Comparison of ENCODE assay signal across 12 cellular contexts in genomic region chr12:39958377-39958776, GRCh38.
DNase-seq lines count a peak whose midpoint lies in the region; ATAC-seq, FAIRE-seq and TF ChIP-seq lines count a peak whose summit lies in the region.
"Had no signal": no experiment of that assay in that cellular context is flagged by ENCODE, and none has a peak within 500 bp of the region (broad histone marks: within the 10 kb centered on the region; RNA-seq: fewer than 3 reads in every experiment).

No MANE protein-coding gene starts in this region.

- no peak for FAIRE-seq in A549 (lab: Jason Lieb, UNC)

- DNase-seq in A549 (ENCODE audit: low read depth in 1 of 2, low spot score in 1 of 2), result peak in 1 of 2 experiments; percentile 7
- DNase-seq in GM10248 (ENCODE audit: extremely low spot score), result no peak
- DNase-seq in NCI-H748 treated with DMSO at 0.1 percent for 48 hours (lab: John Stamatoyannopoulos, UW), result peak; percentile 10
- no peak for DNase-seq in epithelial cell of proximal tubule (ENCODE audit: low read depth)
- no peak for DNase-seq in HuH-7.5 (ENCODE audit: low spot score)
- no peak for DNase-seq in NCI-H524 treated with DMSO at 0.1 percent for 48 hours (lab: John Stamatoyannopoulos, UW)
- no peak for DNase-seq in lower leg skin (ENCODE audit: low spot score in 2 of 2)
- DNase-seq in NCI-H2081 (lab: John Stamatoyannopoulos, UW), result no peak
- DNase-seq: activated CD8-positive, alpha-beta memory T cell treated with anti-CD3 and anti-CD28 coated beads, Interleukin-2, amount 10 ng/mL, durations not matched to agents 7 days and 5 days; CD8-positive, alpha-beta memory T cell; NCI-H1105 had no signal

- TF ChIP-seq POLR2A in A549 (IDR thresholded peaks at IDR 0.05; ENCODE audit: low read length) (no peak), lower leg skin (IDR thresholded peaks at IDR 0.05) (no peak)

- no peak overlapping the region for H3K4me2 ChIP-seq in A549

- ATAC-seq in A549, result peak in 1 of 2 experiments; percentile 56; a peak in 2 of 6 replicates
- ATAC-seq: activated CD8-positive, alpha-beta memory T cell treated with anti-CD3 and anti-CD28 coated beads, Interleukin-2, amount 10 ng/mL, durations not matched to agents 7 days and 5 days had no signal

- H3K9me3 ChIP-seq in A549, result no peaks in the 10 kb centered on the region

- TF ChIP-seq EP300 in A549 (IDR thresholded peaks at IDR 0.05), result no peak

- H3K4me3 ChIP-seq in A549, result no peak overlapping the region
- H3K4me3 ChIP-seq in epithelial cell of proximal tubule (ENCODE audit: low read depth, low read length), result no peak overlapping the region
- no peak overlapping the region for H3K4me3 ChIP-seq in lower leg skin (ENCODE audit: low read depth, poor library complexity, severe bottlenecking)

- CTCF ChIA-PET in A549 (lab: Yijun Ruan, JAX) (no interaction called here), GM10248 (lab: Yijun Ruan, JAX) (interaction anchor here (2.0 kb wide), 1 partner anchor 17 kb away, joined by 4 read pairs; no protein-coding TSS in a partner anchor)

- WGBS in A549 (ENCODE audit: missing lambda C conversion rate), result 80% methylated on average over 3 of the region's 3 CpGs
- 91 to 93% methylated on average over 3 of the region's 3 CpGs for WGBS in lower leg skin, 2 donors

- TF ChIP-seq RAD21 in A549 (conservative IDR thresholded peaks at IDR 0.05 in 1 of 2, IDR thresholded peaks at IDR 0.05 in 1 of 2), result peak in 1 of 2 experiments; percentile 22; a peak in 1 of 5 replicates

- H3K4me1 ChIP-seq in A549, result no peaks in the 10 kb centered on the region

- H3K27ac ChIP-seq in A549, result no peak overlapping the region
- H3K27ac ChIP-seq: epithelial cell of prostate had no signal

- intact Hi-C loops in lower leg skin (cut with DNase I; ENCODE audit: low total_unique reads), result no loop called here

- POLR2A ChIA-PET in A549 (lab: Yijun Ruan, JAX), result no interaction called here
- POLR2A ChIA-PET in GM10248 (lab: Yijun Ruan, JAX), result no interaction called here

- peak; percentile 26; the same call in 1 of the 3 replicates for TF ChIP-seq CTCF in A549 (IDR thresholded peaks at IDR 0.05)
- TF ChIP-seq CTCF in GM10248 (IDR thresholded peaks at IDR 0.05; ENCODE audit: control extremely low read depth, extremely low read depth, low read depth, missing control alignments), result peak; percentile 24
- peak; percentile 47 for TF ChIP-seq CTCF in epithelial cell of proximal tubule (conservative IDR thresholded peaks at IDR 0.05; ENCODE audit: low read depth, low read length)
- no peak for TF ChIP-seq CTCF in lower leg skin (IDR thresholded peaks at IDR 0.05)

TF ChIP-seq in A549, 52 proteins besides CTCF, POLR2A, EP300 and RAD21:
- no peak for TF ChIP-seq ESRRA (IDR thresholded peaks at IDR 0.05; ENCODE audit: borderline replicate concordance, low read length)
- TF ChIP-seq SMC3 (IDR thresholded peaks at IDR 0.05), result 0 out of 3 replicates have a peak, but pooled peaks have one; percentile 11

Comparison
In these comparisons a context has a peak if more than half of its experiments do, and no peak if none do; other contexts are left out.
1. CTCF ChIP-seq: peak in A549 (single experiment), GM10248 (single experiment) and epithelial cell of proximal tubule (single experiment); none in lower leg skin (0 of 3).